ENCODE assay signal across 2 cellular contexts in the genomic region with DNA sequence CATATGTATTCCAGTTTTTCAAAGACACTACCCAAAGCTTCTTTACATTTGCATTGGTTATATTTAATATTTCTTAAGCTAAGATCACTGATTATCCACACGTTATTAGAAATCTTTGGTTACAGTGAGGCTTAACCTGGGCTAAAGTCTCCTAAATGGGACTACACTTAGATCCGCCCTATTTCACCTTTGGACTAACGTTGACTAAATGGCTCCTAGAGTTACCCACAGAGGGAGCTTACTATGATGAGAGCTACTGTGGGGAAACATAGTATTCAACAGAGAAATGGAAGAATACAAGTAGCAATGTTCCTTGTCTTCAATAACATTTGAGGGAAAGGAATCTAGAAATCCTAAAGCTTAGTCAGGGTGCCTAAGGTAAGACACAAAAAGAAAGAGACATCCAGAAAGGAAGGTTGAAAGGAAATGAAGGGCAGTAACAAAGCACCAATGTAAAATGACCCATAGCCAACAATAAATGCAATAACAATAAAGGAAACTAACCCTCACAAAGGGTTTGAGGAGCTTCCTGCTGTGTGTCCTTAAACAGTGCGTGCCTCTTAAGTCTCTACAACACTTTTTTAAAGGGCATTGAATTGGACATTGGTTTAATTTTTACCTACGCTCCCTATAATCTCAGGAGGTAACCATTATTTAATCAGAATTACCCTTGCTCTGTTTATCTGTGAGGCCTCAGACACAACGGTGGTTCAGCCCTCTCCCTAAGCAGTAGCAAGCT.
TF ChIP-seq lines count a peak whose summit lies in the region.

No MANE protein-coding gene starts in this region.

TF ChIP-seq in HEK293, 187 proteins besides CTCF, POLR2A, EP300 and RAD21 (continued from another document):
- TF ChIP-seq, protein P1, sequence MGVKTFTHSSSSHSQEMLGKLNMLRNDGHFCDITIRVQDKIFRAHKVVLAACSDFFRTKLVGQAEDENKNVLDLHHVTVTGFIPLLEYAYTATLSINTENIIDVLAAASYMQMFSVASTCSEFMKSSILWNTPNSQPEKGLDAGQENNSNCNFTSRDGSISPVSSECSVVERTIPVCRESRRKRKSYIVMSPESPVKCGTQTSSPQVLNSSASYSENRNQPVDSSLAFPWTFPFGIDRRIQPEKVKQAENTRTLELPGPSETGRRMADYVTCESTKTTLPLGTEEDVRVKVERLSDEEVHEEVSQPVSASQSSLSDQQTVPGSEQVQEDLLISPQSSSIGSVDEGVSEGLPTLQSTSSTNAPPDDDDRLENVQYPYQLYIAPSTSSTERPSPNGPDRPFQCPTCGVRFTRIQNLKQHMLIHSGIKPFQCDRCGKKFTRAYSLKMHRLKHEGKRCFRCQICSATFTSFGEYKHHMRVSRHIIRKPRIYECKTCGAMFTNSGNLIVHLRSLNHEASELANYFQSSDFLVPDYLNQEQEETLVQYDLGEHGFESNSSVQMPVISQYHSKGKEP (tag by site-specific recombination; IDR thresholded peaks at IDR 0.05): 0 out of 2 replicates have a peak, but pooled peaks have one; percentile 7
- TF ChIP-seq ZFP41 (tag by site-specific recombination; IDR thresholded peaks at IDR 0.05; ENCODE audit: borderline replicate concordance) (no peak), GLI4 (tag by site-specific recombination; IDR thresholded peaks at IDR 0.05) (no peak), SCRT1 (tag by site-specific recombination; IDR thresholded peaks at IDR 0.05; ENCODE audit: borderline replicate concordance) (no peak)
- TF ChIP-seq, protein P2, sequence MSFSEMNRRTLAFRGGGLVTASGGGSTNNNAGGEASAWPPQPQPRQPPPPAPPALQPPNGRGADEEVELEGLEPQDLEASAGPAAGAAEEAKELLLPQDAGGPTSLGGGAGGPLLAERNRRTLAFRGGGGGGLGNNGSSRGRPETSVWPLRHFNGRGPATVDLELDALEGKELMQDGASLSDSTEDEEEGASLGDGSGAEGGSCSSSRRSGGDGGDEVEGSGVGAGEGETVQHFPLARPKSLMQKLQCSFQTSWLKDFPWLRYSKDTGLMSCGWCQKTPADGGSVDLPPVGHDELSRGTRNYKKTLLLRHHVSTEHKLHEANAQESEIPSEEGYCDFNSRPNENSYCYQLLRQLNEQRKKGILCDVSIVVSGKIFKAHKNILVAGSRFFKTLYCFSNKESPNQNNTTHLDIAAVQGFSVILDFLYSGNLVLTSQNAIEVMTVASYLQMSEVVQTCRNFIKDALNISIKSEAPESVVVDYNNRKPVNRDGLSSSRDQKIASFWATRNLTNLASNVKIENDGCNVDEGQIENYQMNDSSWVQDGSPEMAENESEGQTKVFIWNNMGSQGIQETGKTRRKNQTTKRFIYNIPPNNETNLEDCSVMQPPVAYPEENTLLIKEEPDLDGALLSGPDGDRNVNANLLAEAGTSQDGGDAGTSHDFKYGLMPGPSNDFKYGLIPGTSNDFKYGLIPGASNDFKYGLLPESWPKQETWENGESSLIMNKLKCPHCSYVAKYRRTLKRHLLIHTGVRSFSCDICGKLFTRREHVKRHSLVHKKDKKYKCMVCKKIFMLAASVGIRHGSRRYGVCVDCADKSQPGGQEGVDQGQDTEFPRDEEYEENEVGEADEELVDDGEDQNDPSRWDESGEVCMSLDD (tag by site-specific recombination; IDR thresholded peaks at IDR 0.05): no peak

TF ChIP-seq in WTC11, 78 proteins besides CTCF, POLR2A, EP300 and RAD21 (continued from another document):
- TF ChIP-seq, protein P3, sequence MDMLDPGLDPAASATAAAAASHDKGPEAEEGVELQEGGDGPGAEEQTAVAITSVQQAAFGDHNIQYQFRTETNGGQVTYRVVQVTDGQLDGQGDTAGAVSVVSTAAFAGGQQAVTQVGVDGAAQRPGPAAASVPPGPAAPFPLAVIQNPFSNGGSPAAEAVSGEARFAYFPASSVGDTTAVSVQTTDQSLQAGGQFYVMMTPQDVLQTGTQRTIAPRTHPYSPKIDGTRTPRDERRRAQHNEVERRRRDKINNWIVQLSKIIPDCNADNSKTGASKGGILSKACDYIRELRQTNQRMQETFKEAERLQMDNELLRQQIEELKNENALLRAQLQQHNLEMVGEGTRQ (CRISPR knock-in tag; IDR thresholded peaks at IDR 0.05): no peak
- TF ChIP-seq, protein P4, sequence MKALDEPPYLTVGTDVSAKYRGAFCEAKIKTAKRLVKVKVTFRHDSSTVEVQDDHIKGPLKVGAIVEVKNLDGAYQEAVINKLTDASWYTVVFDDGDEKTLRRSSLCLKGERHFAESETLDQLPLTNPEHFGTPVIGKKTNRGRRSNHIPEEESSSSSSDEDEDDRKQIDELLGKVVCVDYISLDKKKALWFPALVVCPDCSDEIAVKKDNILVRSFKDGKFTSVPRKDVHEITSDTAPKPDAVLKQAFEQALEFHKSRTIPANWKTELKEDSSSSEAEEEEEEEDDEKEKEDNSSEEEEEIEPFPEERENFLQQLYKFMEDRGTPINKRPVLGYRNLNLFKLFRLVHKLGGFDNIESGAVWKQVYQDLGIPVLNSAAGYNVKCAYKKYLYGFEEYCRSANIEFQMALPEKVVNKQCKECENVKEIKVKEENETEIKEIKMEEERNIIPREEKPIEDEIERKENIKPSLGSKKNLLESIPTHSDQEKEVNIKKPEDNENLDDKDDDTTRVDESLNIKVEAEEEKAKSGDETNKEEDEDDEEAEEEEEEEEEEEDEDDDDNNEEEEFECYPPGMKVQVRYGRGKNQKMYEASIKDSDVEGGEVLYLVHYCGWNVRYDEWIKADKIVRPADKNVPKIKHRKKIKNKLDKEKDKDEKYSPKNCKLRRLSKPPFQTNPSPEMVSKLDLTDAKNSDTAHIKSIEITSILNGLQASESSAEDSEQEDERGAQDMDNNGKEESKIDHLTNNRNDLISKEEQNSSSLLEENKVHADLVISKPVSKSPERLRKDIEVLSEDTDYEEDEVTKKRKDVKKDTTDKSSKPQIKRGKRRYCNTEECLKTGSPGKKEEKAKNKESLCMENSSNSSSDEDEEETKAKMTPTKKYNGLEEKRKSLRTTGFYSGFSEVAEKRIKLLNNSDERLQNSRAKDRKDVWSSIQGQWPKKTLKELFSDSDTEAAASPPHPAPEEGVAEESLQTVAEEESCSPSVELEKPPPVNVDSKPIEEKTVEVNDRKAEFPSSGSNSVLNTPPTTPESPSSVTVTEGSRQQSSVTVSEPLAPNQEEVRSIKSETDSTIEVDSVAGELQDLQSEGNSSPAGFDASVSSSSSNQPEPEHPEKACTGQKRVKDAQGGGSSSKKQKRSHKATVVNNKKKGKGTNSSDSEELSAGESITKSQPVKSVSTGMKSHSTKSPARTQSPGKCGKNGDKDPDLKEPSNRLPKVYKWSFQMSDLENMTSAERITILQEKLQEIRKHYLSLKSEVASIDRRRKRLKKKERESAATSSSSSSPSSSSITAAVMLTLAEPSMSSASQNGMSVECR (CRISPR knock-in tag; IDR thresholded peaks at IDR 0.05; ENCODE audit: borderline replicate concordance): no peak
- TF ChIP-seq ZBTB21 (CRISPR knock-in tag; IDR thresholded peaks at IDR 0.05; ENCODE audit: borderline replicate concordance): no peak
- TF ChIP-seq ZNF138 (CRISPR knock-in tag; conservative IDR thresholded peaks at IDR 0.05): no peak
- no peak for TF ChIP-seq ZNF423 (CRISPR knock-in tag; IDR thresholded peaks at IDR 0.05)
- no peak for TF ChIP-seq ZNF263 (CRISPR knock-in tag; IDR thresholded peaks at IDR 0.05; ENCODE audit: low read depth)
- TF ChIP-seq MXD4 (CRISPR knock-in tag; IDR thresholded peaks at IDR 0.05; ENCODE audit: borderline replicate concordance): no peak
- TF ChIP-seq, protein P5, sequence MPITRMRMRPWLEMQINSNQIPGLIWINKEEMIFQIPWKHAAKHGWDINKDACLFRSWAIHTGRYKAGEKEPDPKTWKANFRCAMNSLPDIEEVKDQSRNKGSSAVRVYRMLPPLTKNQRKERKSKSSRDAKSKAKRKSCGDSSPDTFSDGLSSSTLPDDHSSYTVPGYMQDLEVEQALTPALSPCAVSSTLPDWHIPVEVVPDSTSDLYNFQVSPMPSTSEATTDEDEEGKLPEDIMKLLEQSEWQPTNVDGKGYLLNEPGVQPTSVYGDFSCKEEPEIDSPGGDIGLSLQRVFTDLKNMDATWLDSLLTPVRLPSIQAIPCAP (CRISPR knock-in tag; IDR thresholded peaks at IDR 0.05): no peak
